Comparison of ENCODE assay signal across 25 cellular contexts in genomic region chr14:40436551-40436950, GRCh38.
"Had no signal": no experiment of that assay in that cellular context is flagged by ENCODE, and none has a peak within 500 bp of the region (broad histone marks: within the 10 kb centered on the region; RNA-seq: fewer than 3 reads in every experiment).

No MANE protein-coding gene starts in this region.

- H3K9me3 ChIP-seq: left lung, lower lobe of right lung, pancreas, prostate gland, sigmoid colon, suprapubic skin, thoracic aorta, tibial artery, upper lobe of right lung had no signal

- H3K4me1 ChIP-seq: left lung, lower lobe of right lung, pancreas, prostate gland, sigmoid colon, spleen, suprapubic skin, tibial artery, upper lobe of right lung had no signal

- H3K27ac ChIP-seq: left lung, lower lobe of right lung, pancreas, prostate gland, sigmoid colon, spleen, suprapubic skin, thoracic aorta, tibial artery, upper lobe of right lung had no signal

- H3K36me3 ChIP-seq: left lung, lower lobe of right lung, pancreas, prostate gland, sigmoid colon, spleen, suprapubic skin, thoracic aorta, tibial artery, upper lobe of right lung had no signal

- DNase-seq: hippocampal formation; immature natural killer cell; kidney; left colon; left lung; lower lobe of right lung; mammary epithelial cell; mesenchymal stem cell; naive thymus-derived CD8-positive, alpha-beta T cell; nucleus accumbens; pancreas; posterior cingulate gyrus; retina; right cardiac atrium; sigmoid colon; small intestine; spleen; stimulated activated CD4-positive, alpha-beta T cell treated with anti-CD3 and anti-CD28 coated beads, Interleukin-4, amount 100 ng/mL, for 24 hours; stimulated activated naive CD4-positive, alpha-beta T cell; tibial artery; trophoblast cell; upper lobe of right lung had no signal

- H3K27me3 ChIP-seq: left lung, pancreas, sigmoid colon, spleen, suprapubic skin, tibial artery, upper lobe of right lung had no signal

- H3K4me3 ChIP-seq: left lung, lower lobe of right lung, pancreas, prostate gland, sigmoid colon, spleen, suprapubic skin, thoracic aorta, tibial artery, upper lobe of right lung had no signal
